ENCODE assay signal across 35 cellular contexts in genomic region chr11:35857922-35858321, GRCh38.
"Had no signal": no experiment of that assay in that cellular context is flagged by ENCODE, and none has a peak within 500 bp of the region (broad histone marks: within the 10 kb centered on the region; RNA-seq: fewer than 3 reads in every experiment).

No MANE protein-coding gene starts in this region.

- H3K27ac ChIP-seq: KMS-11 had no signal

- H3K9me3 ChIP-seq: MG63 had no signal

- H3K4me3 ChIP-seq: MG63 had no signal

- DNase-seq: Karpas-422, Kasumi-1, KBM-7, KG1, MG63, MM.1S, MV-4-11, NCI-H1048, NCI-H1092, NCI-H1092 treated with DMSO at 0.1 percent for 48 hours, NCI-H1105, NCI-H1105 treated with DMSO at 0.1 percent for 48 hours, NCI-H1417, NCI-H1417 treated with DMSO at 0.1 percent for 48 hours, NCI-H1436, NCI-H1436 treated with DMSO at 0.1 percent for 48 hours, NCI-H146, NCI-H1694, NCI-H1694 treated with DMSO at 0.1 percent for 48 hours, NCI-H187, NCI-H187 treated with DMSO at 0.1 percent for 48 hours, NCI-H1930, NCI-H2029, NCI-H2029 treated with DMSO at 0.1 percent for 48 hours, NCI-H2081, NCI-H2081 treated with DMSO at 0.1 percent for 48 hours, NCI-H2107, NCI-H2171, NCI-H2171 treated with DMSO at 0.1 percent for 48 hours, NCI-H2227 treated with DMSO at 0.1 percent for 48 hours, NCI-H226, NCI-H345, NCI-H446, NCI-H446 treated with DMSO at 0.1 percent for 48 hours had no signal

- H3K27me3 ChIP-seq: MG63 had no signal

- H3K36me3 ChIP-seq: MG63 had no signal
